Comparison of ENCODE assay signal across 1 cellular context in genomic region chr2:88082781-88083180, GRCh38.
A peak's percentile ranks its signal among the peaks of the same experiment; 100 is the strongest.
TF ChIP-seq lines count a peak whose summit lies in the region.

No MANE protein-coding gene starts in this region.

TF ChIP-seq in HepG2, 621 proteins besides CTCF, POLR2A, EP300 and RAD21:
- no peak for TF ChIP-seq SOX13 (IDR thresholded peaks at IDR 0.05)
- TF ChIP-seq SOX13 (CRISPR knock-in tag; conservative IDR thresholded peaks at IDR 0.05 in 1 of 2, IDR thresholded peaks at IDR 0.05 in 1 of 2) = peak in 1 of 2 experiments; percentile 57; a peak in 1 of 4 replicates
- TF ChIP-seq SOX6 (IDR thresholded peaks at IDR 0.05) = no peak
- TF ChIP-seq SOX6 (CRISPR knock-in tag; IDR thresholded peaks at IDR 0.05) = 0 out of 2 replicates have a peak, but pooled peaks have one; percentile 30
- TF ChIP-seq IKZF1 (IDR thresholded peaks at IDR 0.05) = no peak
- TF ChIP-seq SOX5 (CRISPR knock-in tag; IDR thresholded peaks at IDR 0.05; ENCODE audit: borderline replicate concordance) = peak; percentile 33; the same call in 1 of the 2 replicates
